Comparison of ENCODE assay signal across 1 cellular context in genomic region chr15:81326466-81327212, GRCh38.
TF ChIP-seq lines count a peak whose summit lies in the region.

No MANE protein-coding gene starts in this region.

TF ChIP-seq in H1, 55 proteins besides CTCF, POLR2A, EP300 and RAD21:
- TF ChIP-seq RFX5 (IDR thresholded peaks at IDR 0.05; ENCODE audit: borderline replicate concordance, low read depth, low read length), result no peak
- TF ChIP-seq MAFK (IDR thresholded peaks at IDR 0.05; ENCODE audit: low read depth, low read length), result peak; percentile 91
- TF ChIP-seq NRF1 (IDR thresholded peaks at IDR 0.05; ENCODE audit: low read depth, low read length), result no peak
- TF ChIP-seq CHD2 (IDR thresholded peaks at IDR 0.05; ENCODE audit: low read length), result no peak
- TF ChIP-seq CBX8 (IDR thresholded peaks at IDR 0.05; ENCODE audit: borderline replicate concordance, low read depth, low read length), result no peak
- TF ChIP-seq TCF12 (IDR thresholded peaks at IDR 0.05; ENCODE audit: low read depth, low read length), result no peak
- no peak for TF ChIP-seq KDM1A (IDR thresholded peaks at IDR 0.05; ENCODE audit: borderline replicate concordance, low read length)
- peak; percentile 84 for TF ChIP-seq BACH1 (IDR thresholded peaks at IDR 0.05; ENCODE audit: low read length)
- TF ChIP-seq BCL11A (IDR thresholded peaks at IDR 0.05; ENCODE audit: low read depth in 2 of 2, low read length in 2 of 2), result no peak
